In genomic region chr19:53865918-53866696, GRCh38 we compare ENCODE assay signal across 8 cellular contexts. TPM values are rescaled to one million over a fixed set of nuclear protein-coding genes. Genes with fewer than 3 reads are reported as not detected.
A peak's percentile ranks its signal among the peaks of the same experiment; 100 is the strongest.
DNase-seq lines count a peak whose midpoint lies in the region; ATAC-seq, FAIRE-seq and TF ChIP-seq lines count a peak whose summit lies in the region.

No MANE protein-coding gene starts in this region.

- H3K27ac ChIP-seq in AG04450 (ENCODE audit: low read depth, low read length): peak overlapping the region; percentile 95

- no peaks in the 10 kb centered on the region; the same call in 1 of the 2 replicates for H3K9me3 ChIP-seq in AG04450 (ENCODE audit: control insufficient read depth, insufficient read depth, low read length)

- no peaks in the 10 kb centered on the region for H3K27me3 ChIP-seq in AG04450 (ENCODE audit: control insufficient read depth, insufficient read depth, low read length)

- peak; percentile 47 for ATAC-seq in sciatic nerve
- ATAC-seq in HG02852 (IDR thresholded peaks at IDR 0.05; ENCODE audit: unreplicated experiment): no peak

- no peak for FAIRE-seq in GM12891 (lab: Jason Lieb, UNC)

- TF ChIP-seq CTCF in AG04450 (IDR thresholded peaks at IDR 0.05; ENCODE audit: low read depth, low read length): no peak
- no peak for TF ChIP-seq CTCF in HFF-Myc (IDR thresholded peaks at IDR 0.05; ENCODE audit: low read depth, low read length, missing control alignments)
- no peak for TF ChIP-seq CTCF in cardiac fibroblast (IDR thresholded peaks at IDR 0.05; ENCODE audit: low read depth, low read length)

- H3K4me3 ChIP-seq in AG04450 (ENCODE audit: low read depth, low read length): peak overlapping the region; percentile 63
- H3K4me3 ChIP-seq in HFF-Myc (replicated peaks; ENCODE audit: low read depth, low read length): peak overlapping the region; percentile 44
- peak overlapping the region; percentile 40 to 52 for H3K4me3 ChIP-seq in cardiac fibroblast (replicated peaks in 1 of 2; ENCODE audit: low read depth in 2 of 2, low read length in 2 of 2)

- CTCF ChIA-PET in AG04450 (lab: Charles Lee): interaction anchor here (0.5 to 1.4 kb wide), 6 partner anchors 12 to 165 kb away, joined by 3 to 5 read pairs (median 4); no protein-coding TSS in a partner anchor

- DNase-seq in AG04450 (ENCODE audit: low read depth, low spot score): no peak
- DNase-seq in HFF-Myc (ENCODE audit: extremely low read depth, low read depth): no peak
- peak; percentile 61 for DNase-seq in UCSD-AML1 (lab: John Stamatoyannopoulos, UW; ENCODE audit: unreplicated experiment)
- DNase-seq in cardiac fibroblast (ENCODE audit: low read depth in 2 of 2): peak; percentile 66 to 80
- peak; percentile 80 for DNase-seq in iPS-NIHi11 (ENCODE audit: low spot score)
- DNase-seq in sciatic nerve (ENCODE audit: low spot score): peak; percentile 81
- DNase-seq in GM12891 (ENCODE audit: insufficient read length, low spot score): no peak

- no peak for TF ChIP-seq POLR2A in GM12891 (IDR thresholded peaks at IDR 0.05; ENCODE audit: low read depth, low read length)

- POLR2A ChIA-PET in AG04450 (lab: Yijun Ruan, JAX): interaction anchor here (0.6 kb wide), 1 partner anchor 1221 kb away, joined by 3 read pairs; no protein-coding TSS in a partner anchor

- intact Hi-C loops in sciatic nerve (cut with DNase I): no loop called here

TF ChIP-seq in GM12891, 5 proteins besides CTCF, POLR2A, EP300 and RAD21:
- TF ChIP-seq PAX5 (IDR thresholded peaks at IDR 0.05; ENCODE audit: insufficient read depth, low read length, severe bottlenecking) (no peak), TAF1 (IDR thresholded peaks at IDR 0.05; ENCODE audit: low read depth, low read length) (no peak), POLR2AphosphoS5 (IDR thresholded peaks at IDR 0.05; ENCODE audit: low read depth, low read length) (no peak), POU2F2 (IDR thresholded peaks at IDR 0.05; ENCODE audit: low read depth, low read length) (no peak), SPI1 (IDR thresholded peaks at IDR 0.05; ENCODE audit: low read depth, low read length) (no peak)

RNA-seq across cellular contexts. Expression of gene MYADM, which starts 1.6 kb away (rescaled TPM):
- 39.3 and 71.0 TPM in 2 replicates for polyA plus RNA-seq in AG04450 (2011; rRNA removed)
- 70.6 and 76.6 TPM in 2 replicates for polyA minus RNA-seq in AG04450 (2011; rRNA and poly(A)+ RNA removed)
- 120 TPM for total RNA-seq in sciatic nerve
- 0.08 TPM for polyA plus RNA-seq in GM12891 (2012; ENCODE audit: low read depth, missing spikeins)

RNA-seq across cellular contexts. Expression of gene PRKCG, which starts 15.9 kb away (rescaled TPM):
- polyA plus RNA-seq in AG04450 (2011; rRNA removed): 0.09 and 0.14 TPM in 2 replicates
- polyA minus RNA-seq in AG04450 (2011; rRNA and poly(A)+ RNA removed): not detected in 2 replicates
- total RNA-seq in sciatic nerve: not detected
- polyA plus RNA-seq in GM12891 (2012; ENCODE audit: low read depth, missing spikeins): not detected

RNA-seq across cellular contexts. Expression of gene NLRP12, which starts 42.0 kb away (rescaled TPM):
- not detected in 2 replicates for polyA plus RNA-seq in AG04450 (2011; rRNA removed)
- polyA minus RNA-seq in AG04450 (2011; rRNA and poly(A)+ RNA removed): not detected in 2 replicates
- total RNA-seq in sciatic nerve: 1.7 TPM
- not detected for polyA plus RNA-seq in GM12891 (2012; ENCODE audit: low read depth, missing spikeins)

RNA-seq across cellular contexts. Expression of gene CACNG7, which starts 43.0 kb away (rescaled TPM):
- 8.6 and 9.3 TPM in 2 replicates for polyA plus RNA-seq in AG04450 (2011; rRNA removed)
- polyA minus RNA-seq in AG04450 (2011; rRNA and poly(A)+ RNA removed): 4.0 and 4.5 TPM in 2 replicates
- total RNA-seq in sciatic nerve: not detected
- polyA plus RNA-seq in GM12891 (2012; ENCODE audit: low read depth, missing spikeins): not detected

Comparison
In these comparisons a context has a peak if more than half of its experiments do, and no peak if none do; other contexts are left out.
1. DNase-seq: peak in UCSD-AML1 (single experiment), cardiac fibroblast (2 of 2), iPS-NIHi11 (single experiment) and sciatic nerve (single experiment); none in AG04450 (single experiment), HFF-Myc (single experiment) and GM12891 (single experiment).
2. Peak in every context shown above with its lines, with median percentiles within 50 percentile points of each other: H3K4me3 ChIP-seq.